8 cellular contexts compared by ENCODE assay signal in genomic region chr14:103628684-103629502, GRCh38. TPM values are rescaled to one million over a fixed set of nuclear protein-coding genes. Genes with fewer than 3 reads are reported as not detected.
DNase-seq lines count a peak whose midpoint lies in the region; ATAC-seq and TF ChIP-seq lines count a peak whose summit lies in the region.

Gene KLC1 (plus strand): TSS chr14:103629211. CDS start chr14:103654565, 25,354 bp downstream.

- DNase-seq in ACHN (peak; percentile 68), NCI-H526 treated with DMSO at 0.1 percent for 48 hours (lab: John Stamatoyannopoulos, UW) (peak; percentile 36), endodermal cell (peak; percentile 91)
- peak; percentile 40 for DNase-seq in activated CD8-positive, alpha-beta memory T cell treated with anti-CD3 and anti-CD28 coated beads, Interleukin-2, amount 50 U/mL, for 1 hour (ENCODE audit: extremely low read depth)
- DNase-seq in stimulated activated CD8-positive, alpha-beta memory T cell treated with anti-CD3 and anti-CD28 coated beads, Interleukin-15, amount 100 ng/mL, for 24 hours (ENCODE audit: low read depth): peak; percentile 85

- no peaks in the 10 kb centered on the region for H3K4me1 ChIP-seq in endodermal cell (ENCODE audit: control insufficient read depth, insufficient read depth, low read length)
- H3K4me1 ChIP-seq in mesodermal cell (ENCODE audit: control insufficient read depth, insufficient read depth, low read length, poor library complexity, severe bottlenecking): peaks cover 34% of the 10 kb centered on the region

- H3K27ac ChIP-seq in endodermal cell (ENCODE audit: low read depth, low read length) (peak within 1 kb of the TSS; percentile 92), mesodermal cell (ENCODE audit: low read depth, low read length, severe bottlenecking) (peak within 1 kb of the TSS; percentile 95)

- H3K4me3 Mint-ChIP-seq in endodermal cell: peak within 1 kb of the TSS; percentile 80

- in situ Hi-C loops in ACHN (cut with HindIII; ENCODE audit: low pct_ligation_motif_present, low pct_unique_long_range_greater_than_20kb, low sequenced_read_pairs): no loop called here

- H3K36me3 Mint-ChIP-seq in endodermal cell (ENCODE audit: low read depth): peaks cover 13% of the 10 kb centered on the region

- H3K27ac Mint-ChIP-seq in endodermal cell: peak within 1 kb of the TSS; percentile 95

- no peak for TF ChIP-seq CTCF in endodermal cell (conservative IDR thresholded peaks at IDR 0.05)

- H3K4me1 Mint-ChIP-seq in endodermal cell: peaks cover 17% of the 10 kb centered on the region

- no peaks in the 10 kb centered on the region for H3K27me3 ChIP-seq in endodermal cell (ENCODE audit: control insufficient read depth, insufficient read depth, low read length, poor library complexity, severe bottlenecking)

- WGBS in endodermal cell (ENCODE audit: insufficient coverage in 1 of 2, insufficient read length in 1 of 2), 2 experiments: 0 to 2% methylated on average over 4 to 97 of the region's 97 CpGs
- 2% methylated on average over 68 to 90 of the region's 97 CpGs for WGBS in mesodermal cell (ENCODE audit: insufficient coverage in 2 of 2), 2 experiments

- H3K27me3 Mint-ChIP-seq in endodermal cell (ENCODE audit: insufficient read depth): peaks cover 6% of the 10 kb centered on the region

- H3K4me3 ChIP-seq in endodermal cell (ENCODE audit: low read length) (peak within 1 kb of the TSS; percentile 99), mesodermal cell (ENCODE audit: extremely low read depth, insufficient read depth, low read length, poor library complexity, severe bottlenecking) (peak within 1 kb of the TSS; percentile 89)

- H3K9ac ChIP-seq in endodermal cell (ENCODE audit: extremely low read depth, low read length, poor library complexity, severe bottlenecking): peak within 1 kb of the TSS; percentile 77

- peaks cover 14% of the 10 kb centered on the region for H3K36me3 ChIP-seq in endodermal cell (ENCODE audit: control insufficient read depth, insufficient read depth, low read length)
- H3K36me3 ChIP-seq in mesodermal cell (ENCODE audit: control insufficient read depth, insufficient read depth, low read length): peaks cover 22% of the 10 kb centered on the region

- H3K9me3 ChIP-seq in endodermal cell (ENCODE audit: control insufficient read depth, low read length): no peaks in the 10 kb centered on the region
- H3K9me3 ChIP-seq in mesodermal cell (ENCODE audit: control insufficient read depth, low read length): no peaks in the 10 kb centered on the region

- peak; percentile 37 for ATAC-seq in GM18520 (IDR thresholded peaks at IDR 0.05; ENCODE audit: unreplicated experiment)
- peak; percentile 53 for ATAC-seq in HG03095 (IDR thresholded peaks at IDR 0.05; ENCODE audit: unreplicated experiment)

- no peaks in the 10 kb centered on the region for H3K9me3 Mint-ChIP-seq in endodermal cell

RNA-seq across cellular contexts. Expression of gene KLC1, which starts in this region (rescaled TPM):
- 100 to 1,000 TPM; 170 to 178 TPM for total RNA-seq in endodermal cell
- polyA plus RNA-seq in endodermal cell (2013, experiment 1 of 2): 204 TPM
- polyA plus RNA-seq in endodermal cell (2013, experiment 2 of 2): 188 TPM
- 166 TPM for polyA plus RNA-seq in mesodermal cell (2013, experiment 1 of 2)
- 150 TPM for polyA plus RNA-seq in mesodermal cell (2013, experiment 2 of 2)

Comparison
In these comparisons a context has a peak if more than half of its experiments do, and no peak if none do; other contexts are left out.
1. Peak in every context shown above with its lines: DNase-seq, ATAC-seq, H3K4me3 ChIP-seq and H3K27ac ChIP-seq.
2. DNase-seq: peak in every context shown above with its lines; median percentile 91 in endodermal cell; 85 in stimulated activated CD8-positive, alpha-beta memory T cell treated with anti-CD3 and anti-CD28 coated beads, Interleukin-15, amount 100 ng/mL, for 24 hours; 68 in ACHN; 40 in activated CD8-positive, alpha-beta memory T cell treated with anti-CD3 and anti-CD28 coated beads, Interleukin-2, amount 50 U/mL, for 1 hour; 36 in NCI-H526 treated with DMSO at 0.1 percent for 48 hours.